ENCODE assay signal across 27 cellular contexts in the genomic region with DNA sequence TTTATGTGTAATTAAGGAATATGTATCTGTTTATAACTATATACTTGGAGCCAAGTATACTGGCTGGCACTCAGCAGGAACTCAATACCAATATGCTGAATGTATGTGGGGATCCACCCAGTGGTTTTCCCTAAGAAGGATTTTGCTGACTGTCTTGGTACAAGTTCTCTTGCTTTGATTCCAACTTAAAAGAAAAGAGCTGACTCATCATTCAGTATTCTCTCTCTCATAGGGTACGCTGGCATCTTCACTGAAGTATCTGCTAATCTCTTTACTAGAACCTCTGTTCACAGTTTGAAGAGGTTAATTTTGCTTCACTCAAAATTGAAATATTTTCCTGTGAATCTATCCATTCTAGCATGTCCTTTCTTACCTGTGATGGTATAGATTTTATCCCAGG.
DNase-seq lines count a peak whose midpoint lies in the region; ATAC-seq, FAIRE-seq and TF ChIP-seq lines count a peak whose summit lies in the region.
"Had no signal": no experiment of that assay in that cellular context is flagged by ENCODE, and none has a peak within 500 bp of the region (broad histone marks: within the 10 kb centered on the region; RNA-seq: fewer than 3 reads in every experiment).

No MANE protein-coding gene starts in this region.

- H3K9ac ChIP-seq in HepG2 (ENCODE audit: insufficient read depth, low read depth, low read length) (no peak overlapping the region), SK-N-MC (ENCODE audit: insufficient read length) (no peak overlapping the region), K562 (ENCODE audit: insufficient read depth in 1 of 2, low read depth in 2 of 2, low read length in 2 of 2) (no peak overlapping the region)
- H3K9ac ChIP-seq: BLaER1 had no signal

- H3K9me3 Mint-ChIP-seq in T-helper 2 cell treated with Interferon-gamma antibody and Interleukin-4, amounts not matched to agents 5 μg/mL and 100 μg/mL, for 36 hours, result peaks cover 10% of the 10 kb centered on the region

- H3K9me3 ChIP-seq in HepG2 (ENCODE audit: low read length), result peaks cover 28% of the 10 kb centered on the region
- H3K9me3 ChIP-seq in right lobe of liver, result no peaks in the 10 kb centered on the region
- H3K9me3 ChIP-seq in SK-N-MC (ENCODE audit: low read depth, low read length), result no peaks in the 10 kb centered on the region
- H3K9me3 ChIP-seq in K562 (replicated peaks; ENCODE audit: control insufficient read depth, insufficient read depth, low read depth, low read length), result no peaks in the 10 kb centered on the region; the same call in 1 of the 2 replicates
- H3K9me3 ChIP-seq: BE2C, BLaER1 had no signal

- intact Hi-C loops in HepG2 (cut with micrococcal nuclease; ENCODE audit: unreplicated experiment) (no loop called here), right lobe of liver (cut with DNase I) (no loop called here), K562 (cut with micrococcal nuclease) (no loop called here)

- no peaks in the 10 kb centered on the region for H3K27me3 Mint-ChIP-seq in T-helper 2 cell treated with Interferon-gamma antibody and Interleukin-4, amounts not matched to agents 5 μg/mL and 100 μg/mL, for 36 hours (ENCODE audit: low read depth)
- H3K27me3 Mint-ChIP-seq: CD4-positive, alpha-beta memory T cell; CD4-positive, CD25-positive, alpha-beta regulatory T cell; CD8-positive, alpha-beta memory T cell had no signal

- H3K4me2 ChIP-seq in HepG2 (ENCODE audit: low read depth, low read length), result no peak overlapping the region
- no peak overlapping the region for H3K4me2 ChIP-seq in K562 (ENCODE audit: insufficient read depth, low read length)
- H3K4me2 ChIP-seq: BLaER1 had no signal

- BruUV-seq in HepG2 (replicated peaks; lab: Mats Ljungman, UMichigan) (no TSS peak), K562 (replicated peaks; lab: Mats Ljungman, UMichigan) (no TSS peak)

- no peak for TF ChIP-seq RAD21 in HepG2 (CRISPR knock-in tag; IDR thresholded peaks at IDR 0.05)
- TF ChIP-seq RAD21 in K562 (CRISPR knock-in tag; conservative IDR thresholded peaks at IDR 0.05 in 1 of 2, IDR thresholded peaks at IDR 0.05 in 1 of 2), result no peak

- no peaks in the 10 kb centered on the region for H3K4me1 Mint-ChIP-seq in T-helper 2 cell treated with Interferon-gamma antibody and Interleukin-4, amounts not matched to agents 5 μg/mL and 100 μg/mL, for 36 hours (ENCODE audit: low read depth)
- H3K4me1 Mint-ChIP-seq: CD14-positive monocyte; CD4-positive, alpha-beta memory T cell; CD4-positive, CD25-positive, alpha-beta regulatory T cell; CD8-positive, alpha-beta memory T cell had no signal

- DNase-seq in HepG2 (ENCODE audit: low spot score), result no peak
- no peak for DNase-seq in right lobe of liver
- DNase-seq in SK-N-MC (ENCODE audit: low read depth, low spot score), result peak; percentile 30
- DNase-seq in K562 (ENCODE audit: extremely low read depth in 1 of 4, low spot score in 3 of 4), result no peak
- no peak for DNase-seq in UCSD-AML1 (lab: John Stamatoyannopoulos, UW; ENCODE audit: unreplicated experiment)
- no peak for DNase-seq in NCI-H146 treated with DMSO at 0.1 percent for 48 hours (lab: John Stamatoyannopoulos, UW; ENCODE audit: unreplicated experiment)
- DNase-seq in T-helper 2 cell treated with Interferon-gamma antibody and Interleukin-4, amounts not matched to agents 5 μg/mL and 100 μg/mL, for 36 hours (ENCODE audit: low spot score), result no peak
- DNase-seq: ACHN; BE2C; C1 segment of cervical spinal cord; CD4-positive, alpha-beta memory T cell; CD4-positive, CD25-positive, alpha-beta regulatory T cell; CD8-positive, alpha-beta memory T cell; COR-L47; DMS 273 treated with DMSO at 0.1 percent for 48 hours; DMS153; DMS53; DMS79; DND-41; EL; GDM1 had no signal

- TF ChIP-seq POLR2A in HepG2 (IDR thresholded peaks at IDR 0.05; ENCODE audit: insufficient read depth in 1 of 2, low read depth in 2 of 2, low read length in 2 of 2) (no peak), right lobe of liver (IDR thresholded peaks at IDR 0.05) (no peak), K562 (conservative IDR thresholded peaks at IDR 0.05) (no peak)

- no peak overlapping the region for H2AFZ ChIP-seq in HepG2 (ENCODE audit: low read length)
- no peak overlapping the region for H2AFZ ChIP-seq in K562 (ENCODE audit: low read depth, low read length)

- H3K36me3 ChIP-seq in HepG2 (replicated peaks in 1 of 2; ENCODE audit: control insufficient read depth in 1 of 2, insufficient read depth in 2 of 2, low read length in 2 of 2) (no peaks in the 10 kb centered on the region), right lobe of liver (no peaks in the 10 kb centered on the region), SK-N-MC (ENCODE audit: insufficient read depth, low read length) (no peaks in the 10 kb centered on the region), K562 (ENCODE audit: control insufficient read depth, insufficient read depth, low read length) (no peaks in the 10 kb centered on the region)
- H3K36me3 ChIP-seq: BE2C, BLaER1 had no signal

- H3K4me3 Mint-ChIP-seq in T-helper 2 cell treated with Interferon-gamma antibody and Interleukin-4, amounts not matched to agents 5 μg/mL and 100 μg/mL, for 36 hours, result no peak overlapping the region
- H3K4me3 Mint-ChIP-seq: CD14-positive monocyte; CD4-positive, alpha-beta memory T cell; CD4-positive, CD25-positive, alpha-beta regulatory T cell; CD8-positive, alpha-beta memory T cell had no signal

- H3K4me3 ChIP-seq in HepG2 (replicated peaks in 1 of 3; ENCODE audit: insufficient read depth in 1 of 3, low read depth in 2 of 3, low read length in 3 of 3) (no peak overlapping the region), right lobe of liver (no peak overlapping the region), SK-N-MC (no peak overlapping the region), K562 (no peak overlapping the region)
- H3K4me3 ChIP-seq: BLaER1, GM12878 had no signal

- TF ChIP-seq EP300 in HepG2 (IDR thresholded peaks at IDR 0.05; ENCODE audit: low read depth in 2 of 2, low read length in 2 of 2) (no peak), HepG2 (CRISPR knock-in tag; IDR thresholded peaks at IDR 0.05; ENCODE audit: borderline replicate concordance) (no peak), K562 (IDR thresholded peaks at IDR 0.05; ENCODE audit: low read length) (no peak)

- WGBS in HepG2 (ENCODE audit: low lambda C conversion rate), result 64% methylated on average over 1 of the region's 1 CpG
- 100% methylated on average over 1 of the region's 1 CpG for WGBS in right lobe of liver (ENCODE audit: insufficient coverage, low coverage, low lambda C conversion rate, missing lambda C conversion rate)
- 0% methylated on average over 1 of the region's 1 CpG for WGBS in K562 (ENCODE audit: insufficient coverage, low coverage, missing lambda C conversion rate)

- TF ChIP-seq CTCF in HepG2 (CRISPR knock-in tag; IDR thresholded peaks at IDR 0.05), result no peak
- no peak for TF ChIP-seq CTCF in right lobe of liver (IDR thresholded peaks at IDR 0.05)
- TF ChIP-seq CTCF in K562 (IDR thresholded peaks at IDR 0.05 in 2 of 3, conservative IDR thresholded peaks at IDR 0.05 in 1 of 3; ENCODE audit: insufficient read depth in 2 of 3, low read depth in 1 of 3, low read length in 3 of 3), result no peak

- H3K4me1 ChIP-seq in HepG2 (ENCODE audit: insufficient read depth, low read length), result no peaks in the 10 kb centered on the region
- no peaks in the 10 kb centered on the region for H3K4me1 ChIP-seq in right lobe of liver
- no peaks in the 10 kb centered on the region for H3K4me1 ChIP-seq in K562 (replicated peaks in 1 of 2; ENCODE audit: control insufficient read depth in 2 of 2, insufficient read depth in 2 of 2, low read length in 2 of 2)
- H3K4me1 ChIP-seq: BE2C, BLaER1 had no signal

- H3K9me1 ChIP-seq in K562 (ENCODE audit: control insufficient read depth, insufficient read depth, low read length), result no peaks in the 10 kb centered on the region

- H3K79me2 ChIP-seq in HepG2 (ENCODE audit: insufficient read depth, low read length), result no peaks in the 10 kb centered on the region
- no peaks in the 10 kb centered on the region for H3K79me2 ChIP-seq in K562 (ENCODE audit: control insufficient read depth, insufficient read depth, low read length)

- no peaks in the 10 kb centered on the region for H3K36me3 Mint-ChIP-seq in T-helper 2 cell treated with Interferon-gamma antibody and Interleukin-4, amounts not matched to agents 5 μg/mL and 100 μg/mL, for 36 hours (ENCODE audit: low read depth)
- H3K36me3 Mint-ChIP-seq: CD14-positive monocyte; CD4-positive, alpha-beta memory T cell; CD4-positive, CD25-positive, alpha-beta regulatory T cell; CD8-positive, alpha-beta memory T cell had no signal

- H3K27ac ChIP-seq in HepG2 (ENCODE audit: extremely low read length, insufficient read depth, low read length) (no peak overlapping the region), right lobe of liver (no peak overlapping the region), SK-N-MC (no peak overlapping the region), K562 (ENCODE audit: extremely low read depth, low read depth, low read length) (no peak overlapping the region)
- H3K27ac ChIP-seq: 22Rv1, BLaER1 had no signal

- in situ Hi-C loops in HepG2 (cut with HindIII; ENCODE audit: extremely low pct_ligation_motif_present, low pct_unique_long_range_greater_than_20kb) (no loop called here), K562 (cut with MboI) (no loop called here)

- H4K20me1 ChIP-seq in HepG2 (ENCODE audit: insufficient read depth, low read length) (no peaks in the 10 kb centered on the region), K562 (replicated peaks; ENCODE audit: control insufficient read depth, insufficient read depth, low read length) (no peaks in the 10 kb centered on the region)
- H4K20me1 ChIP-seq: BLaER1 had no signal

- FAIRE-seq in HepG2 (lab: Jason Lieb, UNC) (no peak), K562 (lab: Jason Lieb, UNC) (no peak)
- FAIRE-seq: GM12878, GM12892, GM18507 had no signal

- H3K27me3 ChIP-seq in HepG2 (ENCODE audit: control insufficient read depth in 1 of 2, insufficient read depth in 2 of 2, low read length in 2 of 2), result no peaks in the 10 kb centered on the region
- H3K27me3 ChIP-seq in right lobe of liver, result no peaks in the 10 kb centered on the region
- no peaks in the 10 kb centered on the region for H3K27me3 ChIP-seq in K562 (ENCODE audit: control insufficient read depth in 2 of 2, insufficient read depth in 2 of 2, low read length in 2 of 2)
- H3K27me3 ChIP-seq: BE2C, BLaER1 had no signal

- no peak for ATAC-seq in HepG2
- ATAC-seq in right lobe of liver, result no peak
- ATAC-seq in K562, result no peak
- ATAC-seq: GM12878 had no signal

- CTCF ChIA-PET in HepG2 (lab: Yijun Ruan, JAX; ENCODE audit: low intra/inter-chr PET ratio, low total read pairs), result no interaction called here
- CTCF ChIA-PET in K562 (lab: Yijun Ruan, JAX; ENCODE audit: low intra/inter-chr PET ratio), result no interaction called here

- no peak overlapping the region for H3K27ac Mint-ChIP-seq in T-helper 2 cell treated with Interferon-gamma antibody and Interleukin-4, amounts not matched to agents 5 μg/mL and 100 μg/mL, for 36 hours
- H3K27ac Mint-ChIP-seq: CD14-positive monocyte; CD4-positive, alpha-beta memory T cell; CD4-positive, CD25-positive, alpha-beta regulatory T cell; CD8-positive, alpha-beta memory T cell had no signal

- POLR2A ChIA-PET in HepG2 (lab: Yijun Ruan, JAX) (no interaction called here), K562 (lab: Yijun Ruan, JAX) (no interaction called here)

TF ChIP-seq in HepG2, 621 proteins besides CTCF, POLR2A, EP300 and RAD21 (continues in another document):
- no peak for TF ChIP-seq HDAC1 (CRISPR knock-in tag; IDR thresholded peaks at IDR 0.05)

TF ChIP-seq in K562, 482 proteins besides CTCF, POLR2A, EP300 and RAD21 (continues in another document):
- TF ChIP-seq NR2C1 (IDR thresholded peaks at IDR 0.05) (no peak), NR2C1 (tag; IDR thresholded peaks at IDR 0.05) (no peak)
